In genomic region chr7:92778972-92779371, GRCh38 we compare ENCODE assay signal across 9 cellular contexts. TPM values are rescaled to one million over a fixed set of nuclear protein-coding genes. Genes with fewer than 3 reads are reported as not detected.
DNase-seq lines count a peak whose midpoint lies in the region; ATAC-seq, FAIRE-seq and TF ChIP-seq lines count a peak whose summit lies in the region.
"Had no signal": no experiment of that assay in that cellular context is flagged by ENCODE, and none has a peak within 500 bp of the region (broad histone marks: within the 10 kb centered on the region; RNA-seq: fewer than 3 reads in every experiment).

No MANE protein-coding gene starts in this region.

- peaks cover 5% of the 10 kb centered on the region for H3K79me1 ChIP-seq in mesendoderm (ENCODE audit: low read length)

- H3K56ac ChIP-seq in mesendoderm (ENCODE audit: low read length) = no peak overlapping the region

- no peaks in the 10 kb centered on the region for H3K27me3 ChIP-seq in mesendoderm (ENCODE audit: insufficient read depth, low read length, poor library complexity)

- no peaks in the 10 kb centered on the region for H3K79me2 ChIP-seq in mesendoderm (ENCODE audit: control insufficient read depth, insufficient read depth, low read length)

- no CpG with 5 or more reads among the region's 5 CpGs for WGBS in mesendoderm (ENCODE audit: extremely low coverage, insufficient coverage, low lambda C conversion rate)

- H3K4me2 ChIP-seq in mesendoderm (ENCODE audit: low read length) = no peak overlapping the region

- no peak overlapping the region for H2BK5ac ChIP-seq in mesendoderm (ENCODE audit: low read length)

- H2BK15ac ChIP-seq in mesendoderm (replicated peaks; ENCODE audit: low read depth) = no peak overlapping the region

- peaks cover 51% of the 10 kb centered on the region for H3K4me1 Mint-ChIP-seq in HFFc6 (ENCODE audit: low read depth)

- H3K36me3 ChIP-seq in mesendoderm (ENCODE audit: control insufficient read depth, insufficient read depth, low read length) = no peaks in the 10 kb centered on the region

- no peak overlapping the region for H3K27ac ChIP-seq in mesendoderm (ENCODE audit: low read depth, low read length)

- H3K9ac ChIP-seq in mesendoderm (ENCODE audit: low read length) = no peak overlapping the region

- H3K4me3 Mint-ChIP-seq in HFFc6 = no peak overlapping the region

- no peak overlapping the region for H3K18ac ChIP-seq in mesendoderm (ENCODE audit: low read length)

- peaks cover 12% of the 10 kb centered on the region for H3K9me3 Mint-ChIP-seq in HFFc6
- peaks cover 0 to 18% of the 10 kb centered on the region in 2 donors for H3K9me3 Mint-ChIP-seq in activated naive CD4-positive, alpha-beta T cell treated with anti-CD3 and anti-CD28 coated beads, Interleukin-2, amount 50 U/mL, for 72 hours

- peak overlapping the region; percentile 62 for H3K27ac Mint-ChIP-seq in HFFc6
- no peak overlapping the region for H3K27ac Mint-ChIP-seq in activated naive CD4-positive, alpha-beta T cell treated with anti-CD3 and anti-CD28 coated beads, Interleukin-2, amount 50 U/mL, for 72 hours

- no peak overlapping the region for H3K23ac ChIP-seq in mesendoderm (ENCODE audit: low read length)

- no peak overlapping the region for H2AK5ac ChIP-seq in mesendoderm (ENCODE audit: low read length)

- no peak for FAIRE-seq in urothelium cell line (lab: Jason Lieb, UNC)
- FAIRE-seq: G401.6 had no signal

- no peak overlapping the region for H2BK120ac ChIP-seq in mesendoderm (ENCODE audit: low read depth, low read length)

- H3K4me1 ChIP-seq in mesendoderm (ENCODE audit: control insufficient read depth, low read depth, low read length) = peaks cover 5% of the 10 kb centered on the region

- no peak for ATAC-seq in activated naive CD4-positive, alpha-beta T cell treated with anti-CD3 and anti-CD28 coated beads, Interleukin-2, amount 50 U/mL, for 72 hours

- H3K27me3 Mint-ChIP-seq in HFFc6 (ENCODE audit: insufficient read depth) = no peaks in the 10 kb centered on the region; the same call in none of the 2 replicates

- no peak overlapping the region for H4K8ac ChIP-seq in mesendoderm (ENCODE audit: low read depth, low read length)

- no peak for TF ChIP-seq CTCF in HFFc6 (IDR thresholded peaks at IDR 0.05)

- H3K4ac ChIP-seq in mesendoderm (ENCODE audit: low read depth, low read length) = no peak overlapping the region

- DNase-seq in GM03348 (ENCODE audit: low spot score) (peak; percentile 46), HFFc6 (no peak), NOMO-1 treated with dmso at 0.1 percent for 144 hours (lab: John Stamatoyannopoulos, UW; ENCODE audit: unreplicated experiment) (peak; percentile 96), iris pigment epithelial cell (ENCODE audit: low read depth) (peak; percentile 95), mesendoderm (no peak), NCI-H1694 (lab: John Stamatoyannopoulos, UW) (no peak), urothelium cell line (ENCODE audit: low spot score) (no peak)
- no peak for DNase-seq in activated naive CD4-positive, alpha-beta T cell treated with anti-CD3 and anti-CD28 coated beads, Interleukin-2, amount 50 U/mL, for 72 hours (ENCODE audit: low spot score in 2 of 2)

- H3K4me3 ChIP-seq in mesendoderm (ENCODE audit: low read length) = no peak overlapping the region

- H4K5ac ChIP-seq in mesendoderm (ENCODE audit: low read length) = no peak overlapping the region

- peaks cover 60% of the 10 kb centered on the region for H3K36me3 Mint-ChIP-seq in HFFc6 (ENCODE audit: low read depth)
- H3K36me3 Mint-ChIP-seq in activated naive CD4-positive, alpha-beta T cell treated with anti-CD3 and anti-CD28 coated beads, Interleukin-2, amount 50 U/mL, for 72 hours = peaks cover 0 to 58% of the 10 kb centered on the region in 2 donors

RNA-seq across cellular contexts. Expression of gene CDK6, which starts 57.4 kb away (rescaled TPM):
- total RNA-seq in HFFc6 (2021; fragmentation: NEBNext Ultra II Directional; extraction: Animal tissue kit (Norgen Biotek cat#: 25700)) = 10 to 100 TPM; 54.5 to 90.0 (median 58.9) TPM
- 10.9 TPM for polyA plus RNA-seq in mesendoderm (2013, experiment 1 of 2)
- polyA plus RNA-seq in mesendoderm (2013, experiment 2 of 2) = 9.9 TPM
- 100 to 1,000 TPM in 1 of 2 donors, 10 to 100 TPM in 1; 91.6 to 153 TPM for total RNA-seq in activated naive CD4-positive, alpha-beta T cell treated with anti-CD3 and anti-CD28 coated beads, Interleukin-2, amount 50 U/mL, for 72 hours

Comparison
In these comparisons a context has a peak if more than half of its experiments do, and no peak if none do; other contexts are left out.
1. DNase-seq: peak in GM03348 (single experiment), NOMO-1 treated with dmso at 0.1 percent for 144 hours (single experiment) and iris pigment epithelial cell (single experiment); none in HFFc6 (single experiment), mesendoderm (single experiment), NCI-H1694 (single experiment), activated naive CD4-positive, alpha-beta T cell treated with anti-CD3 and anti-CD28 coated beads, Interleukin-2, amount 50 U/mL, for 72 hours (0 of 2) and urothelium cell line (single experiment).